In genomic region chr20:64037199-64037497, GRCh38 we compare ENCODE assay signal across 10 cellular contexts. TPM values are rescaled to one million over a fixed set of nuclear protein-coding genes. Genes with fewer than 3 reads are reported as not detected.
DNase-seq lines count a peak whose midpoint lies in the region; ATAC-seq and TF ChIP-seq lines count a peak whose summit lies in the region.
"Had no signal": no experiment of that assay in that cellular context is flagged by ENCODE, and none has a peak within 500 bp of the region (broad histone marks: within the 10 kb centered on the region; RNA-seq: fewer than 3 reads in every experiment).

No MANE protein-coding gene starts in this region.

- no peaks in the 10 kb centered on the region for H3K9me2 ChIP-seq in MM.1S (replicated peaks; ENCODE audit: insufficient read depth, low read length)

- TF ChIP-seq CTCF in 22Rv1 (IDR thresholded peaks at IDR 0.05): no peak
- no peak for TF ChIP-seq CTCF in CD8-positive, alpha-beta T cell (IDR thresholded peaks at IDR 0.05)
- TF ChIP-seq CTCF in MM.1S (IDR thresholded peaks at IDR 0.05; ENCODE audit: low read length): no peak

- H2AFZ ChIP-seq in MM.1S (ENCODE audit: low read length): no peak overlapping the region

- ATAC-seq in CD8-positive, alpha-beta T cell: no peak
- no peak for ATAC-seq in sciatic nerve

- peaks cover 35% of the 10 kb centered on the region for H3K4me1 Mint-ChIP-seq in CD8-positive, alpha-beta T cell (ENCODE audit: low read depth)
- peaks cover 52% of the 10 kb centered on the region for H3K4me1 Mint-ChIP-seq in activated T-helper 1 cell treated with anti-CD3 and anti-CD28 coated beads, Interleukin-12 subunit alpha, Interleukin-12 subunit beta, Interleukin-2, Interleukin-4 antibody, amounts not matched to agents 30 ng/mL and 10 ng/mL and 1 ng/mL, durations not matched to agents 14 hours and 24 hours and 36 hours (ENCODE audit: low read depth)

- H3K27ac ChIP-seq in 22Rv1: peak overlapping the region; percentile 81; the same call in 1 of the 2 replicates
- no peak overlapping the region for H3K27ac ChIP-seq in CD8-positive, alpha-beta T cell (ENCODE audit: low read depth, low read length)
- no peak overlapping the region for H3K27ac ChIP-seq in MM.1S (ENCODE audit: low read length)
- H3K27ac ChIP-seq: thoracic aorta had no signal

- H3K4me1 ChIP-seq in CD8-positive, alpha-beta T cell (ENCODE audit: insufficient read depth, low read length): peaks cover 77% of the 10 kb centered on the region
- no peaks in the 10 kb centered on the region for H3K4me1 ChIP-seq in MM.1S (ENCODE audit: low read length)

- POLR2A ChIA-PET in CD8-positive, alpha-beta T cell (lab: Charles Lee): interaction anchor here (1.1 kb wide), 1 partner anchor 56 kb away, joined by 3 read pairs; the partner anchor contains the start of gene PRPF6

- H3K9me3 ChIP-seq in CD8-positive, alpha-beta T cell (ENCODE audit: low read length): no peaks in the 10 kb centered on the region
- H3K9me3 ChIP-seq in MM.1S (replicated peaks; ENCODE audit: insufficient read depth, low read length): no peaks in the 10 kb centered on the region
- H3K9me3 ChIP-seq: thoracic aorta had no signal

- H3K9ac ChIP-seq in MM.1S (ENCODE audit: low read length): no peak overlapping the region

- no peak overlapping the region for H3K4me3 ChIP-seq in CD8-positive, alpha-beta T cell (ENCODE audit: low read depth, low read length)
- H3K4me3 ChIP-seq in MM.1S (ENCODE audit: low read length): no peak overlapping the region

- H3K27me3 ChIP-seq in CD8-positive, alpha-beta T cell (ENCODE audit: insufficient read depth, low read length): no peaks in the 10 kb centered on the region
- H3K27me3 ChIP-seq in MM.1S (replicated peaks; ENCODE audit: insufficient read depth, low read length): peaks cover 32% of the 10 kb centered on the region

- CTCF ChIA-PET in CD8-positive, alpha-beta T cell (lab: Charles Lee): interaction anchor here (0.9 to 5.8 kb wide), 6 partner anchors 12 to 83 kb away, joined by 3 to 63 read pairs (median 16); partner anchors contain the start of genes LKAAEAR1 and TCEA2

- H3K27ac Mint-ChIP-seq in CD8-positive, alpha-beta T cell: no peak overlapping the region
- H3K27ac Mint-ChIP-seq in activated T-helper 1 cell treated with anti-CD3 and anti-CD28 coated beads, Interleukin-12 subunit alpha, Interleukin-12 subunit beta, Interleukin-2, Interleukin-4 antibody, amounts not matched to agents 30 ng/mL and 10 ng/mL and 1 ng/mL, durations not matched to agents 14 hours and 24 hours and 36 hours: peak overlapping the region; percentile 86
- H3K27ac Mint-ChIP-seq: immature natural killer cell had no signal

- peak overlapping the region; percentile 61 for H3K4me3 Mint-ChIP-seq in CD8-positive, alpha-beta T cell
- peak overlapping the region; percentile 81 for H3K4me3 Mint-ChIP-seq in activated T-helper 1 cell treated with anti-CD3 and anti-CD28 coated beads, Interleukin-12 subunit alpha, Interleukin-12 subunit beta, Interleukin-2, Interleukin-4 antibody, amounts not matched to agents 30 ng/mL and 10 ng/mL and 1 ng/mL, durations not matched to agents 14 hours and 24 hours and 36 hours

- H3K4me2 ChIP-seq in MM.1S (ENCODE audit: low read depth, low read length): no peak overlapping the region

- peak in 1 of 7 experiments; percentile 9 for DNase-seq in CD8-positive, alpha-beta T cell
- DNase-seq in activated T-helper 1 cell treated with anti-CD3 and anti-CD28 coated beads, Interleukin-12 subunit alpha, Interleukin-12 subunit beta, Interleukin-2, Interleukin-4 antibody, amounts not matched to agents 30 ng/mL and 10 ng/mL and 1 ng/mL, durations not matched to agents 14 hours and 24 hours and 36 hours (ENCODE audit: low spot score): no peak
- DNase-seq in stimulated activated CD8-positive, alpha-beta memory T cell treated with anti-CD3 and anti-CD28 coated beads, Interleukin-4, amount 100 ng/mL, for 48 hours: no peak
- no peak for DNase-seq in MM.1S
- DNase-seq in sciatic nerve (ENCODE audit: low spot score): no peak
- DNase-seq: immature natural killer cell, SIG-M5 had no signal

- peaks cover 26% of the 10 kb centered on the region for H3K36me3 Mint-ChIP-seq in CD8-positive, alpha-beta T cell
- H3K36me3 Mint-ChIP-seq in activated T-helper 1 cell treated with anti-CD3 and anti-CD28 coated beads, Interleukin-12 subunit alpha, Interleukin-12 subunit beta, Interleukin-2, Interleukin-4 antibody, amounts not matched to agents 30 ng/mL and 10 ng/mL and 1 ng/mL, durations not matched to agents 14 hours and 24 hours and 36 hours (ENCODE audit: low read depth): peaks cover 15% of the 10 kb centered on the region

- no peaks in the 10 kb centered on the region for H3K9me3 Mint-ChIP-seq in CD8-positive, alpha-beta T cell
- no peaks in the 10 kb centered on the region for H3K9me3 Mint-ChIP-seq in activated T-helper 1 cell treated with anti-CD3 and anti-CD28 coated beads, Interleukin-12 subunit alpha, Interleukin-12 subunit beta, Interleukin-2, Interleukin-4 antibody, amounts not matched to agents 30 ng/mL and 10 ng/mL and 1 ng/mL, durations not matched to agents 14 hours and 24 hours and 36 hours
- H3K9me3 Mint-ChIP-seq: immature natural killer cell had no signal

- H4K20me1 ChIP-seq in MM.1S (ENCODE audit: insufficient read depth, low read length): no peaks in the 10 kb centered on the region

- peaks cover 6% of the 10 kb centered on the region for H3K36me3 ChIP-seq in CD8-positive, alpha-beta T cell (ENCODE audit: insufficient read depth, low read length)
- H3K36me3 ChIP-seq in MM.1S (replicated peaks; ENCODE audit: insufficient read depth, low read length): no peaks in the 10 kb centered on the region

- intact Hi-C loops in CD8-positive, alpha-beta T cell (cut with DNase I, micrococcal nuclease): no loop called here
- intact Hi-C loops in activated T-helper 1 cell treated with anti-CD3 and anti-CD28 coated beads, Interleukin-12 subunit alpha, Interleukin-12 subunit beta, Interleukin-2, Interleukin-4 antibody, amounts not matched to agents 30 ng/mL and 10 ng/mL and 1 ng/mL, durations not matched to agents 14 hours and 24 hours and 36 hours (cut with micrococcal nuclease): loop anchor here (5.0 kb wide), 1 partner anchor 40 kb away; the partner anchor contains the start of gene RGS19
- intact Hi-C loops in sciatic nerve (cut with DNase I): loop anchor here (5.0 kb wide), 1 partner anchor 80 kb away; no protein-coding TSS in a partner anchor

- no peaks in the 10 kb centered on the region for H3K27me3 Mint-ChIP-seq in CD8-positive, alpha-beta T cell (ENCODE audit: low read depth)
- peaks cover 3% of the 10 kb centered on the region for H3K27me3 Mint-ChIP-seq in activated T-helper 1 cell treated with anti-CD3 and anti-CD28 coated beads, Interleukin-12 subunit alpha, Interleukin-12 subunit beta, Interleukin-2, Interleukin-4 antibody, amounts not matched to agents 30 ng/mL and 10 ng/mL and 1 ng/mL, durations not matched to agents 14 hours and 24 hours and 36 hours (ENCODE audit: insufficient read depth)

- no peaks in the 10 kb centered on the region for H3K79me2 ChIP-seq in MM.1S (ENCODE audit: low read length)

- no peaks in the 10 kb centered on the region for H3F3A ChIP-seq in MM.1S (ENCODE audit: insufficient read depth, low read length)

RNA-seq across cellular contexts. Expression of gene C20orf204, which starts 1.2 kb away (rescaled TPM):
- 1 to 10 TPM; 6.9 to 7.1 TPM for total RNA-seq in CD8-positive, alpha-beta T cell
- 5.4 and 6.1 TPM in 2 replicates for total RNA-seq in activated T-helper 1 cell treated with anti-CD3 and anti-CD28 coated beads, Interleukin-12 subunit alpha, Interleukin-12 subunit beta, Interleukin-2, Interleukin-4 antibody, amounts not matched to agents 30 ng/mL and 10 ng/mL and 1 ng/mL, durations not matched to agents 14 hours and 24 hours and 36 hours
- 2.1 TPM for total RNA-seq in sciatic nerve

RNA-seq across cellular contexts. Expression of gene SOX18, which starts 12.3 kb away (rescaled TPM):
- not detected for total RNA-seq in CD8-positive, alpha-beta T cell
- 1.3 TPM in 2 replicates for total RNA-seq in activated T-helper 1 cell treated with anti-CD3 and anti-CD28 coated beads, Interleukin-12 subunit alpha, Interleukin-12 subunit beta, Interleukin-2, Interleukin-4 antibody, amounts not matched to agents 30 ng/mL and 10 ng/mL and 1 ng/mL, durations not matched to agents 14 hours and 24 hours and 36 hours
- total RNA-seq in sciatic nerve: 134 TPM
- total RNA-seq: Daoy had no signal

RNA-seq across cellular contexts. Expression of gene TCEA2, which starts 25.9 kb away (rescaled TPM):
- 10 to 100 TPM; 18.2 to 18.4 TPM for total RNA-seq in CD8-positive, alpha-beta T cell
- total RNA-seq in activated T-helper 1 cell treated with anti-CD3 and anti-CD28 coated beads, Interleukin-12 subunit alpha, Interleukin-12 subunit beta, Interleukin-2, Interleukin-4 antibody, amounts not matched to agents 30 ng/mL and 10 ng/mL and 1 ng/mL, durations not matched to agents 14 hours and 24 hours and 36 hours: 33.8 TPM in 2 replicates
- 81.2 TPM for total RNA-seq in sciatic nerve

RNA-seq across cellular contexts. Expression of gene RGS19, which starts 42.2 kb away (rescaled TPM):
- 1 to 10 TPM; 6.9 to 8.1 TPM for total RNA-seq in CD8-positive, alpha-beta T cell
- total RNA-seq in activated T-helper 1 cell treated with anti-CD3 and anti-CD28 coated beads, Interleukin-12 subunit alpha, Interleukin-12 subunit beta, Interleukin-2, Interleukin-4 antibody, amounts not matched to agents 30 ng/mL and 10 ng/mL and 1 ng/mL, durations not matched to agents 14 hours and 24 hours and 36 hours: 54.7 and 55.9 TPM in 2 replicates
- total RNA-seq in sciatic nerve: 10.8 TPM

RNA-seq across cellular contexts. Expression of gene OPRL1, which starts 42.7 kb away (rescaled TPM):
- total RNA-seq in CD8-positive, alpha-beta T cell: under 1 TPM; 0.35 to 0.69 TPM
- total RNA-seq in activated T-helper 1 cell treated with anti-CD3 and anti-CD28 coated beads, Interleukin-12 subunit alpha, Interleukin-12 subunit beta, Interleukin-2, Interleukin-4 antibody, amounts not matched to agents 30 ng/mL and 10 ng/mL and 1 ng/mL, durations not matched to agents 14 hours and 24 hours and 36 hours: 0.16 and 0.20 TPM in 2 replicates
- 1.0 TPM for total RNA-seq in sciatic nerve

Comparison
In these comparisons a context has a peak if more than half of its experiments do, and no peak if none do; other contexts are left out.
1. RNA of gene SOX18, which starts 12.3 kb away (total RNA-seq): 134 TPM in sciatic nerve (single experiment); 1.3 TPM in activated T-helper 1 cell treated with anti-CD3 and anti-CD28 coated beads, Interleukin-12 subunit alpha, Interleukin-12 subunit beta, Interleukin-2, Interleukin-4 antibody, amounts not matched to agents 30 ng/mL and 10 ng/mL and 1 ng/mL, durations not matched to agents 14 hours and 24 hours and 36 hours and not detected in CD8-positive, alpha-beta T cell; every median in the first group is over 10 times any median in the second.
2. intact Hi-C loops: an anchor here in activated T-helper 1 cell treated with anti-CD3 and anti-CD28 coated beads, Interleukin-12 subunit alpha, Interleukin-12 subunit beta, Interleukin-2, Interleukin-4 antibody, amounts not matched to agents 30 ng/mL and 10 ng/mL and 1 ng/mL, durations not matched to agents 14 hours and 24 hours and 36 hours (5.0 kb wide) and sciatic nerve (5.0 kb wide); none called in CD8-positive, alpha-beta T cell.